In the genomic region with DNA sequence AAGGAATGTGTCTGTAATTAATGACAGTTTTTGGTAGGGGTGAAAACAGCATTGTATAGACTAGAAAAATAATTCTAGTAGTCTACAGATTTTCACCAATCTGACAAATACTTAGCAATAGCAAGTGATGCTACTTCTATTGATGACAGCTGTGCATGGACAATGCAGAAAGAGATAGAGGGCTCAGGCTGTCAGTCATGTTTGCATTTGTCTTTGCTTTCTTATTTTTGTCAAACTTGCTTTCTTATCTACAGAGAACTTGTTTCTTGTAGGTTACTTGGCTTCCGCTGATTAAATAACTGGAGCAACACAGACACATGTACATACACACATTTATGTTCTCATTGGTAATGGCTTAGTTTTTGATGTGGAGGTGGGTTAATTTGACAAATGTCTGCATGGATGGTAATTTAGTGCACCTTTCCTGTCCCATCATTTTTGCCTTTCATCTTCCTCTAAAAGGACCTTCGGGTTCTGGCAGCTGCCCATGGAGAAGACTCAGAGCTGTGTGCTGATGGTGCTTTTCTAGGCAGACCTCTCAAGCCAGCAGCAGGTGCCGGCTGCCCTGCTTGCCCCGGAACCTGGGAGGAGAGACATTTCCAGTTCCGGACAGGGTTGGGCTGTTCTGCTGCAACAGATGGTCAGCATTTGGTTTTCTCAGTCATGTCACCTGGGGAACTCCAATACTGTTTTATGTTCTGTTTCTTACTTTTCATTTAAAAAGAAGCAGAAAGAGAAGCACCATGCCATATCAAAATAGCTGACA, we compare ENCODE assay signal across 1 cellular context.
A peak's percentile ranks its signal among the peaks of the same experiment; 100 is the strongest.
TF ChIP-seq lines count a peak whose summit lies in the region.

No MANE protein-coding gene starts in this region.

TF ChIP-seq in GM12878, 131 proteins besides CTCF, POLR2A, EP300 and RAD21 (continued from another document):
- TF ChIP-seq RELB (IDR thresholded peaks at IDR 0.05; ENCODE audit: low read depth) (0 out of 2 replicates have a peak, but pooled peaks have one; percentile 11), IRF4 (IDR thresholded peaks at IDR 0.05; ENCODE audit: low read depth, low read length) (peak; percentile 48; the same call in 1 of the 2 replicates), BCL11A (IDR thresholded peaks at IDR 0.05; ENCODE audit: low read depth, low read length) (peak; percentile 46; the same call in 1 of the 2 replicates), CBFB (IDR thresholded peaks at IDR 0.05; ENCODE audit: low read depth) (no peak), PAX5 (IDR thresholded peaks at IDR 0.05; ENCODE audit: borderline replicate concordance, low read depth, low read length) (peak; percentile 71; the same call in 1 of the 2 replicates), BRCA1 (IDR thresholded peaks at IDR 0.05; ENCODE audit: low read depth, low read length) (no peak), ZNF207 (IDR thresholded peaks at IDR 0.05; ENCODE audit: borderline replicate concordance) (no peak), JUND (IDR thresholded peaks at IDR 0.05; ENCODE audit: low read depth, low read length) (no peak), MEF2B (IDR thresholded peaks at IDR 0.05; ENCODE audit: partially characterized antibody, poor library complexity, severe bottlenecking) (no peak), FOXM1 (IDR thresholded peaks at IDR 0.05; ENCODE audit: low read depth, low read length) (peak; percentile 57), PML (IDR thresholded peaks at IDR 0.05; ENCODE audit: low read length) (peak; percentile 55), GABPA (IDR thresholded peaks at IDR 0.05; ENCODE audit: low read depth) (peak; percentile 80), TARDBP (IDR thresholded peaks at IDR 0.05; ENCODE audit: borderline replicate concordance) (no peak), E2F4 (IDR thresholded peaks at IDR 0.05; ENCODE audit: low read depth, low read length) (no peak), EZH2 (IDR thresholded peaks at IDR 0.05; ENCODE audit: borderline replicate concordance, control insufficient read depth, low read depth, low read length) (no peak), ZSCAN29 (IDR thresholded peaks at IDR 0.05) (no peak), ASH2L (IDR thresholded peaks at IDR 0.05; ENCODE audit: borderline replicate concordance, low read depth) (no peak), SRF (IDR thresholded peaks at IDR 0.05; ENCODE audit: low read depth in 2 of 2, low read length in 2 of 2) (0 out of 4 replicates have a peak, but pooled peaks of 1 of the 2 experiments have one; percentile 11), YY1 (IDR thresholded peaks at IDR 0.05; ENCODE audit: low read depth, low read length) (peak; percentile 79), HCFC1 (IDR thresholded peaks at IDR 0.05; ENCODE audit: low read length) (no peak), RB1 (IDR thresholded peaks at IDR 0.05; ENCODE audit: borderline replicate concordance) (peak; percentile 31; the same call in 1 of the 2 replicates)
- TF ChIP-seq, protein P1, sequence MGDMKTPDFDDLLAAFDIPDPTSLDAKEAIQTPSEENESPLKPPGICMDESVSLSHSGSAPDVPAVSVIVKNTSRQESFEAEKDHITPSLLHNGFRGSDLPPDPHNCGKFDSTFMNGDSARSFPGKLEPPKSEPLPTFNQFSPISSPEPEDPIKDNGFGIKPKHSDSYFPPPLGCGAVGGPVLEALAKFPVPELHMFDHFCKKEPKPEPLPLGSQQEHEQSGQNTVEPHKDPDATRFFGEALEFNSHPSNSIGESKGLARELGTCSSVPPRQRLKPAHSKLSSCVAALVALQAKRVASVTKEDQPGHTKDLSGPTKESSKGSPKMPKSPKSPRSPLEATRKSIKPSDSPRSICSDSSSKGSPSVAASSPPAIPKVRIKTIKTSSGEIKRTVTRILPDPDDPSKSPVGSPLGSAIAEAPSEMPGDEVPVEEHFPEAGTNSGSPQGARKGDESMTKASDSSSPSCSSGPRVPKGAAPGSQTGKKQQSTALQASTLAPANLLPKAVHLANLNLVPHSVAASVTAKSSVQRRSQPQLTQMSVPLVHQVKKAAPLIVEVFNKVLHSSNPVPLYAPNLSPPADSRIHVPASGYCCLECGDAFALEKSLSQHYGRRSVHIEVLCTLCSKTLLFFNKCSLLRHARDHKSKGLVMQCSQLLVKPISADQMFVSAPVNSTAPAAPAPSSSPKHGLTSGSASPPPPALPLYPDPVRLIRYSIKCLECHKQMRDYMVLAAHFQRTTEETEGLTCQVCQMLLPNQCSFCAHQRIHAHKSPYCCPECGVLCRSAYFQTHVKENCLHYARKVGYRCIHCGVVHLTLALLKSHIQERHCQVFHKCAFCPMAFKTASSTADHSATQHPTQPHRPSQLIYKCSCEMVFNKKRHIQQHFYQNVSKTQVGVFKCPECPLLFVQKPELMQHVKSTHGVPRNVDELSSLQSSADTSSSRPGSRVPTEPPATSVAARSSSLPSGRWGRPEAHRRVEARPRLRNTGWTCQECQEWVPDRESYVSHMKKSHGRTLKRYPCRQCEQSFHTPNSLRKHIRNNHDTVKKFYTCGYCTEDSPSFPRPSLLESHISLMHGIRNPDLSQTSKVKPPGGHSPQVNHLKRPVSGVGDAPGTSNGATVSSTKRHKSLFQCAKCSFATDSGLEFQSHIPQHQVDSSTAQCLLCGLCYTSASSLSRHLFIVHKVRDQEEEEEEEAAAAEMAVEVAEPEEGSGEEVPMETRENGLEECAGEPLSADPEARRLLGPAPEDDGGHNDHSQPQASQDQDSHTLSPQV (IDR thresholded peaks at IDR 0.05): no peak
- TF ChIP-seq, protein P2, sequence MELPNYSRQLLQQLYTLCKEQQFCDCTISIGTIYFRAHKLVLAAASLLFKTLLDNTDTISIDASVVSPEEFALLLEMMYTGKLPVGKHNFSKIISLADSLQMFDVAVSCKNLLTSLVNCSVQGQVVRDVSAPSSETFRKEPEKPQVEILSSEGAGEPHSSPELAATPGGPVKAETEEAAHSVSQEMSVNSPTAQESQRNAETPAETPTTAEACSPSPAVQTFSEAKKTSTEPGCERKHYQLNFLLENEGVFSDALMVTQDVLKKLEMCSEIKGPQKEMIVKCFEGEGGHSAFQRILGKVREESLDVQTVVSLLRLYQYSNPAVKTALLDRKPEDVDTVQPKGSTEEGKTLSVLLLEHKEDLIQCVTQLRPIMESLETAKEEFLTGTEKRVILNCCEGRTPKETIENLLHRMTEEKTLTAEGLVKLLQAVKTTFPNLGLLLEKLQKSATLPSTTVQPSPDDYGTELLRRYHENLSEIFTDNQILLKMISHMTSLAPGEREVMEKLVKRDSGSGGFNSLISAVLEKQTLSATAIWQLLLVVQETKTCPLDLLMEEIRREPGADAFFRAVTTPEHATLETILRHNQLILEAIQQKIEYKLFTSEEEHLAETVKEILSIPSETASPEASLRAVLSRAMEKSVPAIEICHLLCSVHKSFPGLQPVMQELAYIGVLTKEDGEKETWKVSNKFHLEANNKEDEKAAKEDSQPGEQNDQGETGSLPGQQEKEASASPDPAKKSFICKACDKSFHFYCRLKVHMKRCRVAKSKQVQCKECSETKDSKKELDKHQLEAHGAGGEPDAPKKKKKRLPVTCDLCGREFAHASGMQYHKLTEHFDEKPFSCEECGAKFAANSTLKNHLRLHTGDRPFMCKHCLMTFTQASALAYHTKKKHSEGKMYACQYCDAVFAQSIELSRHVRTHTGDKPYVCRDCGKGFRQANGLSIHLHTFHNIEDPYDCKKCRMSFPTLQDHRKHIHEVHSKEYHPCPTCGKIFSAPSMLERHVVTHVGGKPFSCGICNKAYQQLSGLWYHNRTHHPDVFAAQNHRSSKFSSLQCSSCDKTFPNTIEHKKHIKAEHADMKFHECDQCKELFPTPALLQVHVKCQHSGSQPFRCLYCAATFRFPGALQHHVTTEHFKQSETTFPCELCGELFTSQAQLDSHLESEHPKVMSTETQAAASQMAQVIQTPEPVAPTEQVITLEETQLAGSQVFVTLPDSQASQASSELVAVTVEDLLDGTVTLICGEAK (IDR thresholded peaks at IDR 0.05; ENCODE audit: borderline replicate concordance): peak; percentile 35; the same call in 1 of the 2 replicates
